35 cellular contexts compared by ENCODE assay signal in the genomic region with DNA sequence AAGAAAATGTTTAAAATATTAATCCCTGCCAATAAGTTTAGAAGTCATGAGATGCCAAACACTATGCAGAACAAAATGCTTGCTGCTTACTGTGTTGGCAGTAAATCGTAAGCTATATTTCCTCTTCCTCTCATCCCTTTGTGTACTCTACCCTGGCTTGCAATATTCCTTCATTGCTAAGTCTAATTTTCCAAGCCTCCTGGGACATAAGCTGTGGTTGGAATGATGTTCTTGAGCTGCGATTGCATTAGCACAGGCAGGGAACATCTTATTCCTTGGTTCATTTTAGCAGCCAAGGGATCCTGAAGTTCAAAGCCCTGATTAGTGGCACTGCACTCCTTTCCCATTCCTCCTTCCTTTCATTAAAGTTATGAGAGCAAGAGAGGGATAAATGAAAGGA.
"Had no signal": no experiment of that assay in that cellular context is flagged by ENCODE, and none has a peak within 500 bp of the region (broad histone marks: within the 10 kb centered on the region; RNA-seq: fewer than 3 reads in every experiment).

No MANE protein-coding gene starts in this region.

- DNase-seq: activated CD4-positive, alpha-beta memory T cell treated with anti-CD3 and anti-CD28 coated beads, Interleukin-2, amount 10 ng/mL, durations not matched to agents 7 days and 5 days; activated CD4-positive, alpha-beta T cell treated with anti-CD3 and anti-CD28 coated beads for 1 hour; activated CD4-positive, alpha-beta T cell treated with anti-CD3 and anti-CD28 coated beads for 36 hours; activated CD4-positive, alpha-beta T cell treated with anti-CD3 and anti-CD28 coated beads for 48 hours; activated CD4-positive, alpha-beta T cell treated with anti-CD3 and anti-CD28 coated beads, Interleukin-2, amount 10 ng/mL, durations not matched to agents 7 days and 5 days; activated CD4-positive, alpha-beta T cell treated with anti-CD3 and anti-CD28 coated beads, Interleukin-2, amount 50 U/mL, for 48 hours; activated CD4-positive, CD25-positive, alpha-beta regulatory T cell; activated CD8-positive, alpha-beta memory T cell treated with anti-CD3 and anti-CD28 coated beads for 24 hours; activated CD8-positive, alpha-beta memory T cell treated with anti-CD3 and anti-CD28 coated beads, Interleukin-2, amount 10 ng/mL, durations not matched to agents 7 days and 5 days; activated CD8-positive, alpha-beta memory T cell treated with anti-CD3 and anti-CD28 coated beads, Interleukin-2, amount 50 U/mL, for 48 hours; activated CD8-positive, alpha-beta T cell treated with anti-CD3 and anti-CD28 coated beads, Interleukin-2, amount 10 ng/mL, durations not matched to agents 7 days and 5 days; activated effector memory CD4-positive, alpha-beta T cell treated with Interleukin-2 at 50 U/mL for 16 hours; activated gamma-delta T cell; activated naive CD4-positive, alpha-beta T cell treated with anti-CD3 and anti-CD28 coated beads, Interleukin-2, amount 10 ng/mL, durations not matched to agents 7 days and 5 days; activated naive CD4-positive, alpha-beta T cell treated with Interleukin-2 at 50 U/mL for 16 hours; activated naive CD8-positive, alpha-beta T cell treated with anti-CD3 and anti-CD28 coated beads, Interleukin-2, amount 10 ng/mL, durations not matched to agents 7 days and 5 days; activated naive CD8-positive, alpha-beta T cell treated with anti-CD3 and anti-CD28 coated beads, Interleukin-2, amount 50 U/mL, for 24 hours; activated T-cell treated with anti-CD3 and anti-CD28 coated beads, Interleukin-2, amount 50 U/mL, for 24 hours; activated T-cell treated with anti-CD3 and anti-CD28 coated beads, Interleukin-2, amount 50 U/mL, for 48 hours; aorta; body of pancreas; brain microvascular endothelial cell; central memory CD4-positive, alpha-beta T cell; SW 1271; T-helper 1 cell; T-helper 2 cell; T-helper 9 cell; WERI-Rb-1 had no signal

- H3K9me3 ChIP-seq: body of pancreas had no signal

- H3K4me1 Mint-ChIP-seq: activated CD4-positive, alpha-beta memory T cell treated with anti-CD3 and anti-CD28 coated beads, Interleukin-2, amount 10 ng/mL, durations not matched to agents 7 days and 5 days; activated CD4-positive, alpha-beta T cell treated with anti-CD3 and anti-CD28 coated beads for 36 hours; activated CD4-positive, alpha-beta T cell treated with anti-CD3 and anti-CD28 coated beads, Interleukin-2, amount 10 ng/mL, durations not matched to agents 7 days and 5 days; activated CD8-positive, alpha-beta memory T cell treated with anti-CD3 and anti-CD28 coated beads, Interleukin-2, amount 10 ng/mL, durations not matched to agents 7 days and 5 days; activated naive CD4-positive, alpha-beta T cell treated with anti-CD3 and anti-CD28 coated beads, Interleukin-2, amount 10 ng/mL, durations not matched to agents 7 days and 5 days; activated naive CD4-positive, alpha-beta T cell treated with anti-CD3 and anti-CD28 coated beads, Interleukin-2, amount 50 U/mL, for 24 hours; activated naive CD8-positive, alpha-beta T cell treated with anti-CD3 and anti-CD28 coated beads, Interleukin-2, amount 10 ng/mL, durations not matched to agents 7 days and 5 days; activated naive CD8-positive, alpha-beta T cell treated with anti-CD3 and anti-CD28 coated beads, Interleukin-2, amount 50 U/mL, for 24 hours; WTC11 had no signal

- H3K27ac ChIP-seq: body of pancreas, brain microvascular endothelial cell, breast epithelium, WERI-Rb-1 had no signal

- H3K4me1 ChIP-seq: body of pancreas, breast epithelium had no signal

- H3K36me3 ChIP-seq: brain microvascular endothelial cell, breast epithelium, WERI-Rb-1 had no signal

- H3K4me3 ChIP-seq: body of pancreas, breast epithelium had no signal

- H3K27me3 ChIP-seq: body of pancreas, brain microvascular endothelial cell, breast epithelium had no signal

- H3K27me3 Mint-ChIP-seq: activated CD4-positive, alpha-beta memory T cell treated with anti-CD3 and anti-CD28 coated beads, Interleukin-2, amount 10 ng/mL, durations not matched to agents 7 days and 5 days; activated CD4-positive, alpha-beta T cell treated with anti-CD3 and anti-CD28 coated beads for 36 hours; activated CD4-positive, alpha-beta T cell treated with anti-CD3 and anti-CD28 coated beads, Interleukin-2, amount 10 ng/mL, durations not matched to agents 7 days and 5 days; activated CD8-positive, alpha-beta memory T cell treated with anti-CD3 and anti-CD28 coated beads, Interleukin-2, amount 10 ng/mL, durations not matched to agents 7 days and 5 days; activated naive CD4-positive, alpha-beta T cell treated with anti-CD3 and anti-CD28 coated beads, Interleukin-2, amount 10 ng/mL, durations not matched to agents 7 days and 5 days; activated naive CD4-positive, alpha-beta T cell treated with anti-CD3 and anti-CD28 coated beads, Interleukin-2, amount 50 U/mL, for 24 hours; activated naive CD8-positive, alpha-beta T cell treated with anti-CD3 and anti-CD28 coated beads, Interleukin-2, amount 10 ng/mL, durations not matched to agents 7 days and 5 days; activated naive CD8-positive, alpha-beta T cell treated with anti-CD3 and anti-CD28 coated beads, Interleukin-2, amount 50 U/mL, for 24 hours; activated T-cell treated with anti-CD3 and anti-CD28 coated beads, Interleukin-2, amount 50 U/mL, for 24 hours had no signal

- H3K36me3 Mint-ChIP-seq: activated CD8-positive, alpha-beta memory T cell treated with anti-CD3 and anti-CD28 coated beads, Interleukin-2, amount 10 ng/mL, durations not matched to agents 7 days and 5 days; activated naive CD4-positive, alpha-beta T cell treated with anti-CD3 and anti-CD28 coated beads, Interleukin-2, amount 10 ng/mL, durations not matched to agents 7 days and 5 days; activated naive CD4-positive, alpha-beta T cell treated with anti-CD3 and anti-CD28 coated beads, Interleukin-2, amount 50 U/mL, for 24 hours; activated naive CD8-positive, alpha-beta T cell; activated naive CD8-positive, alpha-beta T cell treated with anti-CD3 and anti-CD28 coated beads, Interleukin-2, amount 10 ng/mL, durations not matched to agents 7 days and 5 days had no signal

- H3K27ac Mint-ChIP-seq: activated CD4-positive, alpha-beta memory T cell treated with anti-CD3 and anti-CD28 coated beads, Interleukin-2, amount 10 ng/mL, durations not matched to agents 7 days and 5 days; activated CD4-positive, alpha-beta T cell treated with anti-CD3 and anti-CD28 coated beads for 36 hours; activated CD4-positive, alpha-beta T cell treated with anti-CD3 and anti-CD28 coated beads, Interleukin-2, amount 10 ng/mL, durations not matched to agents 7 days and 5 days; activated CD8-positive, alpha-beta memory T cell treated with anti-CD3 and anti-CD28 coated beads, Interleukin-2, amount 10 ng/mL, durations not matched to agents 7 days and 5 days; activated CD8-positive, alpha-beta T cell treated with anti-CD3 and anti-CD28 coated beads, Interleukin-2, amount 10 ng/mL, durations not matched to agents 7 days and 5 days; activated naive CD4-positive, alpha-beta T cell treated with anti-CD3 and anti-CD28 coated beads, Interleukin-2, amount 10 ng/mL, durations not matched to agents 7 days and 5 days; activated naive CD4-positive, alpha-beta T cell treated with anti-CD3 and anti-CD28 coated beads, Interleukin-2, amount 50 U/mL, for 24 hours; activated naive CD8-positive, alpha-beta T cell; activated naive CD8-positive, alpha-beta T cell treated with anti-CD3 and anti-CD28 coated beads, Interleukin-2, amount 10 ng/mL, durations not matched to agents 7 days and 5 days; activated naive CD8-positive, alpha-beta T cell treated with anti-CD3 and anti-CD28 coated beads, Interleukin-2, amount 50 U/mL, for 24 hours; activated T-cell treated with anti-CD3 and anti-CD28 coated beads, Interleukin-2, amount 50 U/mL, for 24 hours; activated T-helper 2 cell treated with anti-CD3 and anti-CD28 coated beads, Interferon-gamma antibody, Interleukin-2, Interleukin-4, amounts not matched to agents 10 μg/mL and 5 μg/mL and 100 μg/mL, durations not matched to agents 14 hours and 24 hours and 36 hours; T-helper 1 cell treated with Interleukin-12 subunit alpha and Interleukin-12 subunit beta and Interleukin-4 antibody, amounts not matched to agents 30 μg/mL and 1 μg/mL, for 36 hours; T-helper 2 cell treated with Interferon-gamma antibody and Interleukin-4, amounts not matched to agents 5 μg/mL and 100 μg/mL, for 36 hours; WTC11 had no signal

- H3K4me3 Mint-ChIP-seq: activated CD4-positive, alpha-beta memory T cell treated with anti-CD3 and anti-CD28 coated beads, Interleukin-2, amount 10 ng/mL, durations not matched to agents 7 days and 5 days; activated CD4-positive, alpha-beta T cell treated with anti-CD3 and anti-CD28 coated beads for 36 hours; activated CD4-positive, alpha-beta T cell treated with anti-CD3 and anti-CD28 coated beads, Interleukin-2, amount 10 ng/mL, durations not matched to agents 7 days and 5 days; activated CD8-positive, alpha-beta memory T cell treated with anti-CD3 and anti-CD28 coated beads, Interleukin-2, amount 10 ng/mL, durations not matched to agents 7 days and 5 days; activated CD8-positive, alpha-beta T cell treated with anti-CD3 and anti-CD28 coated beads, Interleukin-2, amount 10 ng/mL, durations not matched to agents 7 days and 5 days; activated naive CD4-positive, alpha-beta T cell treated with anti-CD3 and anti-CD28 coated beads, Interleukin-2, amount 10 ng/mL, durations not matched to agents 7 days and 5 days; activated naive CD4-positive, alpha-beta T cell treated with anti-CD3 and anti-CD28 coated beads, Interleukin-2, amount 50 U/mL, for 24 hours; activated naive CD8-positive, alpha-beta T cell; activated naive CD8-positive, alpha-beta T cell treated with anti-CD3 and anti-CD28 coated beads, Interleukin-2, amount 10 ng/mL, durations not matched to agents 7 days and 5 days; activated naive CD8-positive, alpha-beta T cell treated with anti-CD3 and anti-CD28 coated beads, Interleukin-2, amount 50 U/mL, for 24 hours; activated T-cell treated with anti-CD3 and anti-CD28 coated beads, Interleukin-2, amount 50 U/mL, for 24 hours; T-helper 1 cell treated with Interleukin-12 subunit alpha and Interleukin-12 subunit beta and Interleukin-4 antibody, amounts not matched to agents 30 μg/mL and 1 μg/mL, for 36 hours; T-helper 2 cell treated with Interferon-gamma antibody and Interleukin-4, amounts not matched to agents 5 μg/mL and 100 μg/mL, for 36 hours; WTC11 had no signal
